In the genomic region with DNA sequence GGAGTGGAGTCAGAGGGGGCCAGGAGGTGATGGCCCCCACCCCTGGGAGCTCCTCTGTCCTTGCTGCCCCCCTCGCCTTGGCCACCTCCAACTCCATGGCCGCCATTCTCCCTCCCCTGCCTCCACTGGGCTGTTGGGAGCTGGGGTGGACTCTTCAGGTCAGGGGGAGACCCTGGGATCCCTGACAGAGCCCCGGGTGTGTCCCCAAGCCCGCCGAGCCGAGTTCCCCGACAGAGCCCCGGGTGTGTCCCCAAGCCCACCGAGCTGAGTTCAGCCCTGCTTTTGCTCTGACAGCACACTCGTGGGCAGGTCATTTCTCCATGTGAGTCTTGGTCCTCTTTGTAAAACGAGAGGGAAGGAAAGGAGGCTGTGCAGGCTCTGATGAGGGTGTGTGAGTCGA, we compare ENCODE assay signal across 1 cellular context.
TF ChIP-seq lines count a peak whose summit lies in the region.

No MANE protein-coding gene starts in this region.

TF ChIP-seq in H1, 55 proteins besides CTCF, POLR2A, EP300 and RAD21:
- no peak for TF ChIP-seq ASH2L (IDR thresholded peaks at IDR 0.05; ENCODE audit: low read length)
- no peak for TF ChIP-seq GABPA (IDR thresholded peaks at IDR 0.05; ENCODE audit: borderline replicate concordance, insufficient read depth, low read length)
- no peak for TF ChIP-seq POLR2AphosphoS5 (IDR thresholded peaks at IDR 0.05; ENCODE audit: low read depth, low read length)
- TF ChIP-seq CBX5 (IDR thresholded peaks at IDR 0.05; ENCODE audit: low read depth, low read length) = no peak
- TF ChIP-seq, protein P1, sequence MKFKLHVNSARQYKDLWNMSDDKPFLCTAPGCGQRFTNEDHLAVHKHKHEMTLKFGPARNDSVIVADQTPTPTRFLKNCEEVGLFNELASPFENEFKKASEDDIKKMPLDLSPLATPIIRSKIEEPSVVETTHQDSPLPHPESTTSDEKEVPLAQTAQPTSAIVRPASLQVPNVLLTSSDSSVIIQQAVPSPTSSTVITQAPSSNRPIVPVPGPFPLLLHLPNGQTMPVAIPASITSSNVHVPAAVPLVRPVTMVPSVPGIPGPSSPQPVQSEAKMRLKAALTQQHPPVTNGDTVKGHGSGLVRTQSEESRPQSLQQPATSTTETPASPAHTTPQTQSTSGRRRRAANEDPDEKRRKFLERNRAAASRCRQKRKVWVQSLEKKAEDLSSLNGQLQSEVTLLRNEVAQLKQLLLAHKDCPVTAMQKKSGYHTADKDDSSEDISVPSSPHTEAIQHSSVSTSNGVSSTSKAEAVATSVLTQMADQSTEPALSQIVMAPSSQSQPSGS (IDR thresholded peaks at IDR 0.05; ENCODE audit: low read length) = no peak
- TF ChIP-seq RBBP5 (IDR thresholded peaks at IDR 0.05; ENCODE audit: borderline replicate concordance, low read depth, low read length) = no peak
- TF ChIP-seq ZNF274 (IDR thresholded peaks at IDR 0.05; ENCODE audit: borderline replicate concordance, extremely low read depth, low read length) = no peak
- TF ChIP-seq RXRA (IDR thresholded peaks at IDR 0.05; ENCODE audit: insufficient read depth, low read depth, low read length) = no peak
- no peak for TF ChIP-seq SAP30 (IDR thresholded peaks at IDR 0.05; ENCODE audit: insufficient read depth, insufficient replicate concordance, low read length)
- TF ChIP-seq TCF12 (IDR thresholded peaks at IDR 0.05; ENCODE audit: low read depth, low read length) = no peak
- TF ChIP-seq NRF1 (IDR thresholded peaks at IDR 0.05; ENCODE audit: low read depth, low read length) = no peak
- TF ChIP-seq SP1 (IDR thresholded peaks at IDR 0.05; ENCODE audit: low read depth, low read length) = no peak
- no peak for TF ChIP-seq FOSL1 (IDR thresholded peaks at IDR 0.05; ENCODE audit: insufficient read depth, low read depth, low read length)
- no peak for TF ChIP-seq EGR1 (IDR thresholded peaks at IDR 0.05; ENCODE audit: borderline replicate concordance, low read depth, low read length)
- no peak for TF ChIP-seq NANOG (IDR thresholded peaks at IDR 0.05; ENCODE audit: insufficient read depth, low read depth, low read length, poor library complexity, severe bottlenecking)
- TF ChIP-seq, protein P2, sequence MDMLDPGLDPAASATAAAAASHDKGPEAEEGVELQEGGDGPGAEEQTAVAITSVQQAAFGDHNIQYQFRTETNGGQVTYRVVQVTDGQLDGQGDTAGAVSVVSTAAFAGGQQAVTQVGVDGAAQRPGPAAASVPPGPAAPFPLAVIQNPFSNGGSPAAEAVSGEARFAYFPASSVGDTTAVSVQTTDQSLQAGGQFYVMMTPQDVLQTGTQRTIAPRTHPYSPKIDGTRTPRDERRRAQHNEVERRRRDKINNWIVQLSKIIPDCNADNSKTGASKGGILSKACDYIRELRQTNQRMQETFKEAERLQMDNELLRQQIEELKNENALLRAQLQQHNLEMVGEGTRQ (IDR thresholded peaks at IDR 0.05; ENCODE audit: low read length) = no peak
- TF ChIP-seq MAFK (IDR thresholded peaks at IDR 0.05; ENCODE audit: low read depth, low read length) = no peak
- no peak for TF ChIP-seq CREB1 (IDR thresholded peaks at IDR 0.05)
